In the genomic region with DNA sequence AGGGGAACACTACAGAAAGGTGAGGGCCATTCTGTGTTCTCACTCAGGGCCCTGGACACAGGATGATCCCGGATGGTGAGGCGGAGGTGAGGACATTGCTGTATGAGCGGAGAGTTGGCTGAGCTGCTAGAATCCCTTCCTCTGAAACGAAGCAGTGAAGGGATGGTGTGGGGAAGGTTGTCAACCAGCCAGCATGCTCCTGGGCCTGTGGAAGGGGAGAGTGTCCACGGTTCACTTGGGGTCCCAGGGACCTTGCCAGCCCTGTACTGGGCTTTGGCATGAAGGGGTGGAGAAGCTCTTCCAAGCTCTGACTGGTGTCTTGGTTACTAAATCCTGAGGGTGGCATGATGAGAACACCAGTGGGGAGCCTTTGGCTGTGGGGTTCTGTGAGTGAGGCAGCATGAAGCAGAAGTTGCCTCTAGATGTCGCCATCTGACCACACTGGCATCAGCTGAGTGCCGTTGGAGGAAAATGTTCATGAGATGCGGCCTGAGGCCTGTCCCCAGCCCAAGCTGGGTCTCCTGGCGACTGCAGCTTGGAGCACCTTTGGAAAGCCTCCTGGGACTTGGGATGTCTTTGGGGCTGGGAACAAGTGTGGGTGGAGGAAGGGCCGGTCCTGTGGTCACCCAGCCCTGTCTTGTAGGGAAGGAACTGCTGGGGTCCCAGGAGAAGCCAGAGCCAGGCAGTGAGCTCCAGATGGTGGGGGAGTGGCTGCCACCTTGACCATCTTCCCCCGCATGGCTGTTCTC, we compare ENCODE assay signal across 8 cellular contexts. TPM values are rescaled to one million over a fixed set of nuclear protein-coding genes. Genes with fewer than 3 reads are reported as not detected.
DNase-seq lines count a peak whose midpoint lies in the region; ATAC-seq and TF ChIP-seq lines count a peak whose summit lies in the region.

No MANE protein-coding gene starts in this region.

- no peak overlapping the region for H3K4me3 Mint-ChIP-seq in activated naive CD4-positive, alpha-beta T cell treated with anti-CD3 and anti-CD28 coated beads, Interleukin-2, amount 10 ng/mL, durations not matched to agents 7 days and 5 days

- H2AK5ac ChIP-seq in trophoblast cell (ENCODE audit: low read length) = no peak overlapping the region

- no peak for TF ChIP-seq POLR2A in gastroesophageal sphincter (IDR thresholded peaks at IDR 0.05)

- H3K79me1 ChIP-seq in trophoblast cell (ENCODE audit: low read length) = no peaks in the 10 kb centered on the region

- no peak overlapping the region for H2BK12ac ChIP-seq in trophoblast cell (ENCODE audit: low read length)

- no peak overlapping the region for H2BK120ac ChIP-seq in trophoblast cell (ENCODE audit: insufficient read depth, low read length, poor library complexity)

- peak; percentile 95 for TF ChIP-seq RAD21 in Ishikawa (IDR thresholded peaks at IDR 0.05; ENCODE audit: low read depth)

- H3K4me2 ChIP-seq in trophoblast cell (ENCODE audit: low read length) = no peak overlapping the region

- no peak overlapping the region for H3K14ac ChIP-seq in trophoblast cell (ENCODE audit: low read length)

- no peak overlapping the region for H4K91ac ChIP-seq in trophoblast cell (ENCODE audit: low read depth, low read length)

- H3K9me3 ChIP-seq in RWPE2 (ENCODE audit: severe bottlenecking) (no peaks in the 10 kb centered on the region), gastroesophageal sphincter (no peaks in the 10 kb centered on the region), trophoblast cell (ENCODE audit: insufficient read depth, low read depth, low read length) (peaks cover 2% of the 10 kb centered on the region)

- no peaks in the 10 kb centered on the region for H3K9me3 Mint-ChIP-seq in activated naive CD4-positive, alpha-beta T cell treated with anti-CD3 and anti-CD28 coated beads, Interleukin-2, amount 10 ng/mL, durations not matched to agents 7 days and 5 days

- H3K27me3 ChIP-seq in RWPE2 (ENCODE audit: insufficient read depth, poor library complexity, severe bottlenecking) = no peaks in the 10 kb centered on the region
- H3K27me3 ChIP-seq in gastroesophageal sphincter = no peaks in the 10 kb centered on the region
- no peaks in the 10 kb centered on the region for H3K27me3 ChIP-seq in trophoblast cell (ENCODE audit: insufficient read depth, low read length)

- peak; percentile 93 for TF ChIP-seq CTCF in RWPE2 (IDR thresholded peaks at IDR 0.05; ENCODE audit: poor library complexity, severe bottlenecking)
- peak; percentile 77 to 93 (median 83) for TF ChIP-seq CTCF in gastroesophageal sphincter (IDR thresholded peaks at IDR 0.05)

- H2BK5ac ChIP-seq in trophoblast cell (ENCODE audit: low read depth, low read length, poor library complexity) = no peak overlapping the region

- no peak overlapping the region for H4K12ac ChIP-seq in trophoblast cell (ENCODE audit: low read depth, low read length)

- H3K23ac ChIP-seq in trophoblast cell (ENCODE audit: low read length) = no peak overlapping the region

- no peak overlapping the region for H3K18ac ChIP-seq in trophoblast cell (ENCODE audit: low read length)

- no peak overlapping the region for H2AFZ ChIP-seq in trophoblast cell (ENCODE audit: insufficient read depth, low read length, poor library complexity)

- DNase-seq in activated CD4-positive, CD25-positive, alpha-beta regulatory T cell treated with anti-CD3 and anti-CD28 coated beads, Interleukin-2, amount 50 U/mL, for 72 hours = no peak
- DNase-seq in RWPE2 (ENCODE audit: low spot score) = no peak
- DNase-seq in activated naive CD4-positive, alpha-beta T cell treated with anti-CD3 and anti-CD28 coated beads, Interleukin-2, amount 10 ng/mL, durations not matched to agents 7 days and 5 days = peak; percentile 82
- DNase-seq in trophoblast cell = peak; percentile 42 to 77

- no peak overlapping the region for H3K9ac ChIP-seq in trophoblast cell (ENCODE audit: low read length)

- CTCF ChIA-PET in activated naive CD4-positive, alpha-beta T cell treated with anti-CD3 and anti-CD28 coated beads, Interleukin-2, amount 10 ng/mL, durations not matched to agents 7 days and 5 days (lab: Charles Lee) = interaction anchor here (0.7 to 10.5 kb wide), 28 partner anchors 8 to 532 kb away, joined by 3 to 135 read pairs (median 6); a partner anchor contains a TSS

- H3K4me1 Mint-ChIP-seq in activated naive CD4-positive, alpha-beta T cell treated with anti-CD3 and anti-CD28 coated beads, Interleukin-2, amount 10 ng/mL, durations not matched to agents 7 days and 5 days = peaks cover 18% of the 10 kb centered on the region

- H3K4me1 ChIP-seq in RWPE2 (ENCODE audit: insufficient read depth, poor library complexity, severe bottlenecking) = peaks cover 23% of the 10 kb centered on the region
- peaks cover 14 to 45% (median 18%) of the 10 kb centered on the region in 3 donors for H3K4me1 ChIP-seq in gastroesophageal sphincter
- H3K4me1 ChIP-seq in trophoblast cell (ENCODE audit: control insufficient read depth in 1 of 2, insufficient read depth in 2 of 2, low read length in 2 of 2) = peaks cover 3 to 5% of the 10 kb centered on the region in 2 experiments

- WGBS in gastroesophageal sphincter (ENCODE audit: low coverage in 1 of 2), 2 donors = 27 to 51% methylated on average over 6 to 10 of the region's 11 CpGs
- WGBS in trophoblast cell (ENCODE audit: extremely low coverage, insufficient coverage, insufficient read length) = no CpG with 5 or more reads among the region's 11 CpGs

- H3K4ac ChIP-seq in trophoblast cell (ENCODE audit: low read depth, low read length) = no peak overlapping the region

- peak; percentile 80 to 81 for ATAC-seq in activated CD4-positive, CD25-positive, alpha-beta regulatory T cell treated with anti-CD3 and anti-CD28 coated beads, Interleukin-2, amount 50 U/mL, for 24 hours
- ATAC-seq in RWPE2 (ENCODE audit: low read depth) (peak; percentile 84), gastroesophageal sphincter (peak; percentile 68), HG03196 (IDR thresholded peaks at IDR 0.05; ENCODE audit: unreplicated experiment) (no peak)

- no peaks in the 10 kb centered on the region for H3K79me2 ChIP-seq in trophoblast cell (ENCODE audit: control insufficient read depth, insufficient read depth, low read length, poor library complexity)

- TF ChIP-seq EP300 in Ishikawa (IDR thresholded peaks at IDR 0.05; ENCODE audit: borderline replicate concordance) = no peak
- no peak for TF ChIP-seq EP300 in gastroesophageal sphincter (IDR thresholded peaks at IDR 0.05)

- H3K27ac Mint-ChIP-seq in activated naive CD4-positive, alpha-beta T cell treated with anti-CD3 and anti-CD28 coated beads, Interleukin-2, amount 10 ng/mL, durations not matched to agents 7 days and 5 days = no peak overlapping the region

- peaks cover 6% of the 10 kb centered on the region for H3K27me3 Mint-ChIP-seq in activated naive CD4-positive, alpha-beta T cell treated with anti-CD3 and anti-CD28 coated beads, Interleukin-2, amount 10 ng/mL, durations not matched to agents 7 days and 5 days

- H3K36me3 ChIP-seq in RWPE2 (ENCODE audit: low read depth) = peaks cover 6% of the 10 kb centered on the region; the same call in 1 of the 2 replicates
- H3K36me3 ChIP-seq in gastroesophageal sphincter = peaks cover 0 to 5% of the 10 kb centered on the region in 2 donors
- peaks cover 2 to 5% of the 10 kb centered on the region in 2 experiments for H3K36me3 ChIP-seq in trophoblast cell (ENCODE audit: control insufficient read depth in 1 of 2, insufficient read depth in 2 of 2, low read length in 2 of 2)

- H3K36me3 Mint-ChIP-seq in activated naive CD4-positive, alpha-beta T cell treated with anti-CD3 and anti-CD28 coated beads, Interleukin-2, amount 10 ng/mL, durations not matched to agents 7 days and 5 days = peaks cover 9% of the 10 kb centered on the region

- no peak overlapping the region for H4K8ac ChIP-seq in trophoblast cell (ENCODE audit: low read depth, low read length)

- peak overlapping the region; percentile 80 for H3K27ac ChIP-seq in RWPE2 (ENCODE audit: poor library complexity, severe bottlenecking)
- peak overlapping the region in 3 of 4 donors; percentile 31 to 93 (median 38) for H3K27ac ChIP-seq in gastroesophageal sphincter
- no peak overlapping the region for H3K27ac ChIP-seq in trophoblast cell (ENCODE audit: low read depth, low read length)

- no peak overlapping the region for H3K4me3 ChIP-seq in RWPE2 (ENCODE audit: severe bottlenecking)
- no peak overlapping the region for H3K4me3 ChIP-seq in gastroesophageal sphincter
- H3K4me3 ChIP-seq in trophoblast cell (ENCODE audit: low read depth, low read length) = no peak overlapping the region

TF ChIP-seq in Ishikawa, 13 proteins besides CTCF, POLR2A, EP300 and RAD21:
- TF ChIP-seq ZBTB7A (IDR thresholded peaks at IDR 0.05; ENCODE audit: low read depth) (no peak), TEAD4 (IDR thresholded peaks at IDR 0.05) (no peak), EGR1 (IDR thresholded peaks at IDR 0.05) (no peak)
TF ChIP-seq in Ishikawa: peak in this region for 0.

RNA-seq across cellular contexts. Expression of a gene that starts 14.8 kb away (rescaled TPM):
- 10 to 100 TPM in 1 of 4 donors, 1 to 10 TPM in 3; 3.7 to 11.7 (median 5.8) TPM for total RNA-seq in gastroesophageal sphincter
- 4.9 and 5.0 TPM in 2 replicates for polyA plus RNA-seq in trophoblast cell (2013)

RNA-seq across cellular contexts. Expression of a gene that starts 23.6 kb away (rescaled TPM):
- total RNA-seq in gastroesophageal sphincter = not detected
- polyA plus RNA-seq in trophoblast cell (2013) = 0.04 TPM in 2 replicates

RNA-seq across cellular contexts. Expression of a gene that starts 30.2 kb away (rescaled TPM):
- total RNA-seq in gastroesophageal sphincter = 100 to 1,000 TPM in 1 of 4 donors, 10 to 100 TPM in 3; 33.4 to 103 (median 50.8) TPM
- 0.94 and 0.96 TPM in 2 replicates for polyA plus RNA-seq in trophoblast cell (2013)

RNA-seq across cellular contexts. Expression of a gene that starts 39.1 kb away (rescaled TPM):
- 10 to 100 TPM; 54.3 to 88.9 (median 79.5) TPM for total RNA-seq in gastroesophageal sphincter
- polyA plus RNA-seq in trophoblast cell (2013) = 77.2 and 77.9 TPM in 2 replicates

RNA-seq across cellular contexts. Expression of a gene that starts 40.2 kb away (rescaled TPM):
- 10 to 100 TPM; 25.9 to 32.6 (median 26.3) TPM for total RNA-seq in gastroesophageal sphincter
- 11.5 and 12.3 TPM in 2 replicates for polyA plus RNA-seq in trophoblast cell (2013)

Comparison
In these comparisons a context has a peak if more than half of its experiments do, and no peak if none do; other contexts are left out.
1. DNase-seq: peak in activated naive CD4-positive, alpha-beta T cell treated with anti-CD3 and anti-CD28 coated beads, Interleukin-2, amount 10 ng/mL, durations not matched to agents 7 days and 5 days (single experiment) and trophoblast cell (2 of 2); none in activated CD4-positive, CD25-positive, alpha-beta regulatory T cell treated with anti-CD3 and anti-CD28 coated beads, Interleukin-2, amount 50 U/mL, for 72 hours (single experiment) and RWPE2 (single experiment).